ENCODE assay signal across 23 cellular contexts in the genomic region with DNA sequence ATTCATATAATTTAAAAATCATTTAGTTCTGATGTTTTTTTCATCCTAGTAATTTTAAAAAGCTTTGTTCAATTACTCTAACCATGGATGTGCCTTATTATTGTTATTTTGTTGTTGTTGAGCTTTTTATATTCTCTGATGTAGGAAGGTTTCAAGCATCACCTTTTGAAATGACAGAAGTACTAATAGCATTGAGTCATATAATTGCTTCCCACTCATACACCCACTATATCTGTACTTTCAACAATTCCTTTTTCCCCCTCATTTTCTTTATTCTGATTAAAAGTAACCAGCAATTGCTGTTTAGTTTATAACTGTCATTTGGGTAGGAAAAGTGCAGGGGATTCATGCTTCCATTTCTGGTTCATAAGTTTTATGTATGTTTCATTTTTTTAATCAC. TPM values are rescaled to one million over a fixed set of nuclear protein-coding genes. Genes with fewer than 3 reads are reported as not detected.
"Had no signal": no experiment of that assay in that cellular context is flagged by ENCODE, and none has a peak within 500 bp of the region (broad histone marks: within the 10 kb centered on the region; RNA-seq: fewer than 3 reads in every experiment).

No MANE protein-coding gene starts in this region.

- H3K36me3 ChIP-seq: breast epithelium, colonic mucosa, MG63 had no signal

- H3K27ac Mint-ChIP-seq: activated CD8-positive, alpha-beta memory T cell treated with anti-CD3 and anti-CD28 coated beads, Interleukin-2, amount 10 ng/mL, durations not matched to agents 7 days and 5 days; activated naive CD8-positive, alpha-beta T cell treated with anti-CD3 and anti-CD28 coated beads, Interleukin-2, amount 10 ng/mL, durations not matched to agents 7 days and 5 days; activated T-helper 2 cell treated with anti-CD3 and anti-CD28 coated beads, Interferon-gamma antibody, Interleukin-2, Interleukin-4, amounts not matched to agents 10 μg/mL and 5 μg/mL and 100 μg/mL, durations not matched to agents 14 hours and 24 hours and 36 hours; T-helper 17 cell; WTC11 had no signal

- H3K36me3 Mint-ChIP-seq: activated naive CD8-positive, alpha-beta T cell treated with anti-CD3 and anti-CD28 coated beads, Interleukin-2, amount 10 ng/mL, durations not matched to agents 7 days and 5 days; WTC11 had no signal

- H3K4me1 Mint-ChIP-seq: T-helper 17 cell, WTC11 had no signal

- H3K4me1 ChIP-seq: colonic mucosa had no signal

- H3K27ac ChIP-seq: breast epithelium, colonic mucosa had no signal

- H3K9me3 ChIP-seq: breast epithelium, colonic mucosa, MG63 had no signal

- H3K9me3 Mint-ChIP-seq: activated T-helper 2 cell treated with anti-CD3 and anti-CD28 coated beads, Interferon-gamma antibody, Interleukin-2, Interleukin-4, amounts not matched to agents 10 μg/mL and 5 μg/mL and 100 μg/mL, durations not matched to agents 14 hours and 24 hours and 36 hours; WTC11 had no signal

- DNase-seq: activated CD4-positive, alpha-beta T cell treated with anti-CD3 and anti-CD28 coated beads for 48 hours; activated CD4-positive, alpha-beta T cell treated with anti-CD3 and anti-CD28 coated beads, Interleukin-2, amount 50 U/mL, for 48 hours; activated CD4-positive, CD25-positive, alpha-beta regulatory T cell treated with anti-CD3 and anti-CD28 coated beads, Interleukin-2, amount 50 U/mL, for 72 hours; activated CD8-positive, alpha-beta memory T cell treated with anti-CD3 and anti-CD28 coated beads, Interleukin-2, amount 10 ng/mL, durations not matched to agents 7 days and 5 days; activated gamma-delta T cell treated with Interleukin-2 at 50 U/mL for 16 hours; activated naive CD8-positive, alpha-beta T cell treated with anti-CD3 and anti-CD28 coated beads, Interleukin-2, amount 10 ng/mL, durations not matched to agents 7 days and 5 days; activated T-cell treated with anti-CD3 and anti-CD28 coated beads, Interleukin-2, amount 50 U/mL, for 48 hours; aorta; colonic mucosa; MG63; NCI-H1105; NCI-H1436; NCI-H187; NCI-H2081 treated with DMSO at 0.1 percent for 48 hours; NCI-H2171 treated with DMSO at 0.1 percent for 48 hours; NCI-H510A treated with DMSO at 0.1 percent for 48 hours; NCI-H69; SHP77 treated with DMSO at 0.1 percent for 48 hours; T-helper 17 cell; T-helper 9 cell had no signal

- H3K4me3 ChIP-seq: breast epithelium, colonic mucosa, MG63 had no signal

- H3K27me3 Mint-ChIP-seq: activated CD8-positive, alpha-beta memory T cell treated with anti-CD3 and anti-CD28 coated beads, Interleukin-2, amount 10 ng/mL, durations not matched to agents 7 days and 5 days had no signal

- H3K4me3 Mint-ChIP-seq: activated CD8-positive, alpha-beta memory T cell treated with anti-CD3 and anti-CD28 coated beads, Interleukin-2, amount 10 ng/mL, durations not matched to agents 7 days and 5 days; activated naive CD8-positive, alpha-beta T cell treated with anti-CD3 and anti-CD28 coated beads, Interleukin-2, amount 10 ng/mL, durations not matched to agents 7 days and 5 days; T-helper 17 cell; WTC11 had no signal

- H3K27me3 ChIP-seq: breast epithelium, colonic mucosa had no signal

- ATAC-seq: activated CD8-positive, alpha-beta memory T cell treated with anti-CD3 and anti-CD28 coated beads, Interleukin-2, amount 10 ng/mL, durations not matched to agents 7 days and 5 days; T-helper 17 cell; WTC11 had no signal

RNA-seq across cellular contexts. Expression of a gene that starts 38.6 kb away (rescaled TPM):
- total RNA-seq: activated T-helper 2 cell treated with anti-CD3 and anti-CD28 coated beads, Interferon-gamma antibody, Interleukin-2, Interleukin-4, amounts not matched to agents 10 μg/mL and 5 μg/mL and 100 μg/mL, durations not matched to agents 14 hours and 24 hours and 36 hours; colonic mucosa had no signal
